Comparison of ENCODE assay signal across 10 cellular contexts in the genomic region with DNA sequence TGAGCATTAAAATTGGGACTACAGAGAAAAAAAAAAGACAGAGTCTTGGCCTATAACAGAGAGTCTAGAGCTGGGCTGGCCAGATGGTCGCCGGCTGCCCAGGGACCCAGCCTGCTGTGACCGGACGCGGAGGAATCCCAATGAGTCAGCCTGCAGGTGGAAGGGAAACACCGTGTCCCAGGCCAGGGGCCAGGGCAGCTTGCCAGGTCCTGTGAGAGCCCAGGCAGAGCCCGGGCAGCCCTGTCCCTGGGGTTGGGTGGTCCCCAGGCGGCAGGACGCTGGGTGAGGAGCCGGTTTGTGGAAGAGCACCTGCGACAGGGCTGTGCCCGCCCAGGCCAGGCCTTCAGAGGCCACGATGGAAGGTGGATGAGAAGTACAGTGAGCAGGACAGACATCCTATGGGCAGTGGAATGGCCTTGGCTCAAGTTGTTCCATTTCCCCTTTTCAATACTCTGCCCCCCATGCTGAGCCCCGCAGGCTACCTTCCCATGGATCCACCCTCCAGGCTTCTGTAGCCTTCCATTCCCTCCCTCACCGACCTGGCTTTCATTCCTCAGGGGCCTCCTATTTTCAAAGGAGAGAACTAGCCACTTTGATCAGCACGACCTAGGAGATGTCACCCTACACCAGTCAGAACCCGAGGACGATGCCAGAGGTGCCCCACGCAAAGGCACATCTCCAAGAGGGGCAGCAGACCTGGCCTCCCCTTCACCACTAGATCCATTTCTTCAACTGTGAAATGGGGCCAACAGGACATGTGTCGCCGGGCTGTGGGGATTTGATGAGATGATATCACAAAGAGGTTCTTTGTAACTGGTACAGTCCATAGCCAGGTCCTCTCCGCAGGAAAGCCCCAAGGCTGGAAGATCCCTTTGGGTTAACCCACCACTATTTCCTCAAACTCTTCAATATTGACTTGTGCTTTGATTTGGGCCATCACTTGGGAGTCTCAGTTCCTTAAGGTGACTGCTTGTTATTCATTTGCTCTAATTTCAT.
DNase-seq lines count a peak whose midpoint lies in the region; ATAC-seq and TF ChIP-seq lines count a peak whose summit lies in the region.
"Had no signal": no experiment of that assay in that cellular context is flagged by ENCODE, and none has a peak within 500 bp of the region (broad histone marks: within the 10 kb centered on the region; RNA-seq: fewer than 3 reads in every experiment).

No MANE protein-coding gene starts in this region.

- no peaks in the 10 kb centered on the region for H3K27me3 ChIP-seq in A673 (replicated peaks; ENCODE audit: insufficient read depth, low read depth, low read length, poor library complexity)

- H3K36me3 ChIP-seq in A673 (ENCODE audit: insufficient read depth, low read length, poor library complexity, severe bottlenecking), result no peaks in the 10 kb centered on the region

- H3K36me3 Mint-ChIP-seq in MCF 10A (ENCODE audit: insufficient read depth, unreplicated experiment), result peaks cover 8% of the 10 kb centered on the region

- BruUV-seq in MCF 10A (replicated peaks; lab: Mats Ljungman, UMichigan) (no TSS peak), A673 (replicated peaks; lab: Mats Ljungman, UMichigan) (no TSS peak)

- peaks cover 17% of the 10 kb centered on the region for H3K4me1 Mint-ChIP-seq in stimulated activated naive CD8-positive, alpha-beta T cell treated with anti-CD3 and anti-CD28 coated beads, Interleukin-15, amount 100 ng/mL, for 72 hours
- H3K4me1 Mint-ChIP-seq in MCF 10A (ENCODE audit: insufficient read depth, unreplicated experiment), result peaks cover 15% of the 10 kb centered on the region

- H3K27me3 Mint-ChIP-seq in stimulated activated naive CD8-positive, alpha-beta T cell treated with anti-CD3 and anti-CD28 coated beads, Interleukin-15, amount 100 ng/mL, for 72 hours, result no peaks in the 10 kb centered on the region
- H3K27me3 Mint-ChIP-seq in MCF 10A (ENCODE audit: insufficient read depth, unreplicated experiment), result no peaks in the 10 kb centered on the region
- H3K27me3 Mint-ChIP-seq: central memory CD8-positive, alpha-beta T cell had no signal

- intact Hi-C loops in MCF 10A (cut with micrococcal nuclease), result no loop called here
- intact Hi-C loops in A673 (cut with micrococcal nuclease; ENCODE audit: unreplicated experiment), result no loop called here

- H3K27ac Mint-ChIP-seq in stimulated activated naive CD8-positive, alpha-beta T cell treated with anti-CD3 and anti-CD28 coated beads, Interleukin-15, amount 100 ng/mL, for 72 hours, result peak overlapping the region in 1 of 2 donors; percentile 37
- peak overlapping the region; percentile 63 for H3K27ac Mint-ChIP-seq in MCF 10A (ENCODE audit: low read depth, unreplicated experiment)

- no peaks in the 10 kb centered on the region for H3K4me1 ChIP-seq in A673 (ENCODE audit: insufficient read depth, low read length, poor library complexity, severe bottlenecking)

- peak; percentile 15 for ATAC-seq in stimulated activated naive CD8-positive, alpha-beta T cell treated with anti-CD3 and anti-CD28 coated beads, Interleukin-15, Interleukin-2, amounts not matched to agents 100 U/mL and 50 U/mL, for 24 hours
- ATAC-seq in stimulated activated naive CD8-positive, alpha-beta T cell treated with anti-CD3 and anti-CD28 coated beads, Interleukin-15, amount 100 ng/mL, for 72 hours, result no peak

- POLR2A ChIA-PET in MCF 10A (lab: Yijun Ruan, JAX), result interaction anchor here (0.7 kb wide), 1 partner anchor 16 kb away, joined by 3 read pairs; no protein-coding TSS in a partner anchor
- POLR2A ChIA-PET in A673 (lab: Charles Lee; ENCODE audit: low non-redundant PET), result no interaction called here

- DNase-seq in stimulated activated naive CD8-positive, alpha-beta T cell treated with anti-CD3 and anti-CD28 coated beads, Interleukin-15, Interleukin-2, amounts not matched to agents 100 U/mL and 50 U/mL, for 24 hours, result no peak
- no peak for DNase-seq in stimulated activated naive CD8-positive, alpha-beta T cell treated with anti-CD3 and anti-CD28 coated beads, Interleukin-15, amount 100 ng/mL, for 72 hours
- DNase-seq in MCF 10A (ENCODE audit: unreplicated experiment) (peak; percentile 83), medulla oblongata (ENCODE audit: extremely low spot score) (peak; percentile 36), globus pallidus (ENCODE audit: low spot score) (no peak), A673 (ENCODE audit: low spot score) (no peak)
- DNase-seq in activated CD8-positive, alpha-beta memory T cell treated with anti-CD3 and anti-CD28 coated beads, Interleukin-2, amount 50 U/mL, for 4 hours, result no peak
- DNase-seq in stimulated activated naive CD4-positive, alpha-beta T cell treated with Interleukin-2 at 50 U/mL for 16 hours (lab: John Stamatoyannopoulos, UW), result no peak

- H3K4me3 Mint-ChIP-seq in stimulated activated naive CD8-positive, alpha-beta T cell treated with anti-CD3 and anti-CD28 coated beads, Interleukin-15, amount 100 ng/mL, for 72 hours, result no peak overlapping the region
- no peak overlapping the region for H3K4me3 Mint-ChIP-seq in MCF 10A (ENCODE audit: unreplicated experiment)

- no peak overlapping the region for H3K27ac ChIP-seq in A673 (ENCODE audit: low read depth, low read length, poor library complexity, severe bottlenecking)

- CTCF ChIA-PET in MCF 10A (lab: Yijun Ruan, JAX), result interaction anchor here (0.7 kb wide), 1 partner anchor 118 kb away, joined by 4 read pairs; no protein-coding TSS in a partner anchor
- CTCF ChIA-PET in A673 (lab: Charles Lee), result no interaction called here

- TF ChIP-seq CTCF in MCF 10A (IDR thresholded peaks at IDR 0.05; ENCODE audit: unreplicated experiment) (no peak), A673 (conservative IDR thresholded peaks at IDR 0.05; ENCODE audit: low read depth, low read length) (no peak)

- H3K9me3 ChIP-seq in A673 (ENCODE audit: low read depth, low read length, poor library complexity, severe bottlenecking), result peaks cover 12% of the 10 kb centered on the region

- H3K9me3 Mint-ChIP-seq in stimulated activated naive CD8-positive, alpha-beta T cell treated with anti-CD3 and anti-CD28 coated beads, Interleukin-15, amount 100 ng/mL, for 72 hours, result peaks cover 12 to 18% of the 10 kb centered on the region in 2 donors
- H3K9me3 Mint-ChIP-seq in MCF 10A (ENCODE audit: unreplicated experiment), result peaks cover 16% of the 10 kb centered on the region

- no peak overlapping the region for H3K4me3 ChIP-seq in A673 (ENCODE audit: low read depth, low read length, poor library complexity, severe bottlenecking)
- H3K4me3 ChIP-seq: smooth muscle cell had no signal

Comparison
In these comparisons a context has a peak if more than half of its experiments do, and no peak if none do; other contexts are left out.
1. DNase-seq: peak in MCF 10A (single experiment) and medulla oblongata (single experiment); none in stimulated activated naive CD8-positive, alpha-beta T cell treated with anti-CD3 and anti-CD28 coated beads, Interleukin-15, Interleukin-2, amounts not matched to agents 100 U/mL and 50 U/mL, for 24 hours (single experiment), stimulated activated naive CD8-positive, alpha-beta T cell treated with anti-CD3 and anti-CD28 coated beads, Interleukin-15, amount 100 ng/mL, for 72 hours (0 of 2), globus pallidus (single experiment), A673 (single experiment), activated CD8-positive, alpha-beta memory T cell treated with anti-CD3 and anti-CD28 coated beads, Interleukin-2, amount 50 U/mL, for 4 hours (single experiment) and stimulated activated naive CD4-positive, alpha-beta T cell treated with Interleukin-2 at 50 U/mL for 16 hours (single experiment).